In the genomic region with DNA sequence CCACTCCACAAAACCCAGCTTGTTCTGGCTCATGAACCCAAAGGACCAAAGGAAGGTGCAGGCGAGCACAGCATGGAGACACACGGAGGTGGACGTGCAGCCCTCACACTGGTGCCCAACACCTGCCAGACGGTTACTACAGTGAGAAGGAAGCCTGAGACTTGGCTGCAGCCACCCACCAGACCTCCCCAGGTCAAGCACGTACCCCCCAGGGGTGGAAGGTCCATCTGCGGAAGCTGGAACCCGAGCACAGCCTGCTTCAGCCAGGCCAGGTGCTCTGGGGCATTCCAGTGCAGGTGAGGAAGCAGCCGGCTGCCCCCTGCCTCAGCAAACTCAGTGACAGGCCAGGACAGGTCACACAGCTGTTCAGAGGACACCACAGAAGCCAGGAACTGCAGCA, we compare ENCODE assay signal across 21 cellular contexts. TPM values are rescaled to one million over a fixed set of nuclear protein-coding genes. Genes with fewer than 3 reads are reported as not detected.
DNase-seq lines count a peak whose midpoint lies in the region; ATAC-seq, FAIRE-seq and TF ChIP-seq lines count a peak whose summit lies in the region.
"Had no signal": no experiment of that assay in that cellular context is flagged by ENCODE, and none has a peak within 500 bp of the region (broad histone marks: within the 10 kb centered on the region; RNA-seq: fewer than 3 reads in every experiment).

No MANE protein-coding gene starts in this region.

- POLR2A ChIA-PET in K562 (lab: Yijun Ruan, JAX), result interaction anchor here (0.6 to 2.7 kb wide), 5 partner anchors 10 to 310 kb away, joined by 3 to 13 read pairs (median 4); no protein-coding TSS in a partner anchor

- H3K36me3 Mint-ChIP-seq in T-helper 2 cell treated with Interferon-gamma antibody and Interleukin-4, amounts not matched to agents 5 μg/mL and 100 μg/mL, for 36 hours (ENCODE audit: low read depth), result peaks cover 62% of the 10 kb centered on the region
- H3K36me3 Mint-ChIP-seq in T-helper 17 cell (ENCODE audit: low read depth), result peaks cover 12% of the 10 kb centered on the region

- intact Hi-C loops in K562 (cut with micrococcal nuclease), result no loop called here

- H3K9me1 ChIP-seq in K562 (ENCODE audit: control insufficient read depth, insufficient read depth, low read length), result no peaks in the 10 kb centered on the region

- no peak for TF ChIP-seq RAD21 in K562 (CRISPR knock-in tag; conservative IDR thresholded peaks at IDR 0.05 in 1 of 2, IDR thresholded peaks at IDR 0.05 in 1 of 2)

- H3K4me3 ChIP-seq in SK-N-MC, result no peak overlapping the region
- H3K4me3 ChIP-seq in K562, result no peak overlapping the region
- H3K4me3 ChIP-seq: PC-9, SJSA1 had no signal

- no peak overlapping the region for H3K27ac Mint-ChIP-seq in T-helper 2 cell treated with Interferon-gamma antibody and Interleukin-4, amounts not matched to agents 5 μg/mL and 100 μg/mL, for 36 hours
- H3K27ac Mint-ChIP-seq in T-helper 17 cell, result no peak overlapping the region
- H3K27ac Mint-ChIP-seq: IgD-negative memory B cell had no signal

- H3K9ac ChIP-seq in SK-N-MC (ENCODE audit: insufficient read length), result no peak overlapping the region
- H3K9ac ChIP-seq in K562 (ENCODE audit: insufficient read depth in 1 of 2, low read depth in 2 of 2, low read length in 2 of 2), result peak overlapping the region in 1 of 2 experiments; percentile 39; a peak in 1 of 4 replicates

- no peaks in the 10 kb centered on the region for H3K27me3 ChIP-seq in K562 (ENCODE audit: control insufficient read depth in 2 of 2, insufficient read depth in 2 of 2, low read length in 2 of 2)
- H3K27me3 ChIP-seq: SJSA1 had no signal

- H3K9me3 ChIP-seq in SK-N-MC (ENCODE audit: low read depth, low read length), result no peaks in the 10 kb centered on the region
- H3K9me3 ChIP-seq in K562 (replicated peaks; ENCODE audit: control insufficient read depth, insufficient read depth, low read depth, low read length), result no peaks in the 10 kb centered on the region
- no peaks in the 10 kb centered on the region for H3K9me3 ChIP-seq in T-helper 17 cell (ENCODE audit: control insufficient read depth, low read length, poor library complexity, severe bottlenecking)
- H3K9me3 ChIP-seq: SJSA1 had no signal

- FAIRE-seq in K562 (lab: Jason Lieb, UNC), result no peak
- FAIRE-seq: H54 had no signal

- H3K4me1 Mint-ChIP-seq in T-helper 2 cell treated with Interferon-gamma antibody and Interleukin-4, amounts not matched to agents 5 μg/mL and 100 μg/mL, for 36 hours (ENCODE audit: low read depth), result peaks cover 6% of the 10 kb centered on the region
- peaks cover 18% of the 10 kb centered on the region for H3K4me1 Mint-ChIP-seq in T-helper 17 cell

- H4K20me1 ChIP-seq in K562 (replicated peaks; ENCODE audit: control insufficient read depth, insufficient read depth, low read length), result 0 out of 2 replicates have a peak, but pooled peaks cover 11% of the 10 kb centered on the region

- WGBS in K562 (ENCODE audit: insufficient coverage, low coverage, missing lambda C conversion rate), result 92% methylated on average over 8 of the region's 8 CpGs

- BruUV-seq in K562 (replicated peaks; lab: Mats Ljungman, UMichigan), result no TSS peak

- no peak for TF ChIP-seq CTCF in K562 (IDR thresholded peaks at IDR 0.05 in 2 of 3, conservative IDR thresholded peaks at IDR 0.05 in 1 of 3; ENCODE audit: insufficient read depth in 2 of 3, low read depth in 1 of 3, low read length in 3 of 3)

- in situ Hi-C loops in K562 (cut with MboI), result no loop called here

- peaks cover 93% of the 10 kb centered on the region for H3K36me3 ChIP-seq in SK-N-MC (ENCODE audit: insufficient read depth, low read length)
- peaks cover 96% of the 10 kb centered on the region for H3K36me3 ChIP-seq in K562 (ENCODE audit: control insufficient read depth, insufficient read depth, low read length)

- TF ChIP-seq POLR2A in K562 (conservative IDR thresholded peaks at IDR 0.05), result no peak

- ATAC-seq in K562 (no peak), T-helper 17 cell (no peak), HG03457 (IDR thresholded peaks at IDR 0.05; ENCODE audit: unreplicated experiment) (no peak)

- no peaks in the 10 kb centered on the region; the same call in 1 of the 3 replicates for H3K79me2 ChIP-seq in K562 (ENCODE audit: control insufficient read depth, insufficient read depth, low read length)

- no peak overlapping the region for H2AFZ ChIP-seq in K562 (ENCODE audit: low read depth, low read length)
- H2AFZ ChIP-seq: PC-9 had no signal

- no peaks in the 10 kb centered on the region for H3K27me3 Mint-ChIP-seq in T-helper 2 cell treated with Interferon-gamma antibody and Interleukin-4, amounts not matched to agents 5 μg/mL and 100 μg/mL, for 36 hours (ENCODE audit: low read depth)
- no peaks in the 10 kb centered on the region for H3K27me3 Mint-ChIP-seq in T-helper 17 cell
- H3K27me3 Mint-ChIP-seq: CD4-positive, alpha-beta memory T cell; IgD-negative memory B cell had no signal

- TF ChIP-seq EP300 in K562 (IDR thresholded peaks at IDR 0.05; ENCODE audit: low read length), result no peak

- H3K9me3 Mint-ChIP-seq in T-helper 2 cell treated with Interferon-gamma antibody and Interleukin-4, amounts not matched to agents 5 μg/mL and 100 μg/mL, for 36 hours, result no peaks in the 10 kb centered on the region
- H3K9me3 Mint-ChIP-seq: IgD-negative memory B cell had no signal

- CTCF ChIA-PET in K562 (lab: Yijun Ruan, JAX; ENCODE audit: low intra/inter-chr PET ratio), result no interaction called here

- no peak overlapping the region for H3K4me3 Mint-ChIP-seq in T-helper 2 cell treated with Interferon-gamma antibody and Interleukin-4, amounts not matched to agents 5 μg/mL and 100 μg/mL, for 36 hours
- H3K4me3 Mint-ChIP-seq in T-helper 17 cell, result no peak overlapping the region
- H3K4me3 Mint-ChIP-seq: CD4-positive, alpha-beta memory T cell; IgD-negative memory B cell had no signal

- H3K4me1 ChIP-seq in K562 (replicated peaks in 1 of 2; ENCODE audit: control insufficient read depth in 2 of 2, insufficient read depth in 2 of 2, low read length in 2 of 2), result peaks cover 7 to 9% of the 10 kb centered on the region in 2 experiments; a peak in 4 of 5 replicates
- H3K4me1 ChIP-seq: SJSA1 had no signal

- DNase-seq in SK-N-MC (ENCODE audit: low read depth, low spot score) (no peak), K562 (ENCODE audit: extremely low read depth in 1 of 4, low spot score in 3 of 4) (no peak), mesenteric fat pad (ENCODE audit: low spot score) (peak; percentile 65), T-helper 17 cell (no peak)
- no peak for DNase-seq in T-helper 2 cell treated with Interferon-gamma antibody and Interleukin-4, amounts not matched to agents 5 μg/mL and 100 μg/mL, for 36 hours (ENCODE audit: low spot score)
- DNase-seq: C1 segment of cervical spinal cord; CD4-positive, alpha-beta memory T cell; COR-L47; DMS53; NCI-H1048; NCI-H1417; NCI-H1694; NCI-H2029 treated with DMSO at 0.1 percent for 48 hours; NCI-H526 treated with DMSO at 0.1 percent for 48 hours; PC-9; Right ventricle myocardium superior had no signal

- H3K4me2 ChIP-seq in K562 (ENCODE audit: insufficient read depth, low read length), result no peak overlapping the region
- H3K4me2 ChIP-seq: PC-9 had no signal

- H3K27ac ChIP-seq in SK-N-MC (0 out of 2 replicates have a peak overlapping the region, but pooled peaks have one; percentile 36), K562 (ENCODE audit: extremely low read depth, low read depth, low read length) (no peak overlapping the region), temporal lobe (ENCODE audit: low read depth, low read length) (peak overlapping the region; percentile 77)
- H3K27ac ChIP-seq: PC-9, SJSA1 had no signal

RNA-seq across cellular contexts. Expression of a gene that starts 16.0 kb away (rescaled TPM):
- total RNA-seq in K562 (2011; cell fraction: chromatin; rRNA removed; ENCODE audit: low replicate concordance), result 322 and 719 TPM in 2 replicates
- 292 and 343 TPM in 2 replicates for total RNA-seq in K562 (2011; cell fraction: nucleolus; rRNA removed)
- total RNA-seq in K562 (2011; cell fraction: nucleoplasm; rRNA removed), result 326 and 359 TPM in 2 replicates
- 56.4 and 67.6 TPM in 2 replicates for total RNA-seq in K562 (2014; rRNA removed)
- 10.6 and 15.1 TPM in 2 replicates for total RNA-seq in K562 (2014; rRNA removed; fragmentation: Illumina TruSeq; extraction: Trizol)
- 29.6 and 29.8 TPM in 2 replicates for total RNA-seq in K562 (2015; rRNA removed; fragmentation: Illumina TruSeq; extraction: Trizol)
- 87.9 and 89.5 TPM in 2 replicates for total RNA-seq in K562 (2021)
- polyA plus RNA-seq in K562 (2011; rRNA removed), result 81.3 and 221 TPM in 2 replicates
- 98.8 and 159 TPM in 2 replicates for polyA plus RNA-seq in K562 (2011; cell fraction: cytosol; rRNA removed)
- polyA plus RNA-seq in K562 (2011; cell fraction: nucleus; rRNA removed), result 739 and 1,169 TPM in 2 replicates
- 51.7 and 64.9 TPM in 2 replicates for polyA plus RNA-seq in K562 (2012)
- 37.4 and 43.3 TPM in 2 replicates for polyA plus RNA-seq in K562 (2014; fragmentation: Illumina TruSeq; extraction: Trizol)
- 1 to 10 TPM; 2.2 to 2.7 TPM for polyA plus RNA-seq in K562 (2014; fragmentation: Nextera tagmentation; extraction: Ambion mirVana)
- polyA plus RNA-seq in K562 (2014; rRNA removed), result 58.2 and 80.7 TPM in 2 replicates
- polyA minus RNA-seq in K562 (2011; rRNA and poly(A)+ RNA removed), result 117 and 159 TPM in 2 replicates
- 32.4 and 62.6 TPM in 2 replicates for polyA minus RNA-seq in K562 (2011; cell fraction: cytosol; rRNA and poly(A)+ RNA removed)
- polyA minus RNA-seq in K562 (2011; cell fraction: nucleus; rRNA and poly(A)+ RNA removed), result 91.6 and 197 TPM in 2 replicates
- total RNA-seq in mesenteric fat pad, result 81.3 TPM
- total RNA-seq in temporal lobe, result 41.1 TPM
- total RNA-seq in T-helper 17 cell, result 10 to 100 TPM; 31.1 to 36.8 TPM

RNA-seq across cellular contexts. Expression of a gene that starts 40.8 kb away (rescaled TPM):
- total RNA-seq in K562 (2011; cell fraction: chromatin; rRNA removed; ENCODE audit: low replicate concordance), result 521 and 755 TPM in 2 replicates
- total RNA-seq in K562 (2011; cell fraction: nucleolus; rRNA removed), result 321 and 328 TPM in 2 replicates
- 365 and 369 TPM in 2 replicates for total RNA-seq in K562 (2011; cell fraction: nucleoplasm; rRNA removed)
- total RNA-seq in K562 (2014; rRNA removed) (98.9 and 106 TPM in 2 replicates), K562 (2014; rRNA removed; fragmentation: Illumina TruSeq; extraction: Trizol) (69.2 and 73.1 TPM in 2 replicates), K562 (2015; rRNA removed; fragmentation: Illumina TruSeq; extraction: Trizol) (65.1 and 80.9 TPM in 2 replicates), K562 (2021) (154 and 179 TPM in 2 replicates), mesenteric fat pad (89.8 TPM), temporal lobe (61.0 TPM), T-helper 17 cell (100 to 1,000 TPM; 114 to 120 TPM)
- polyA plus RNA-seq in K562 (2011; rRNA removed) (60.4 and 69.6 TPM in 2 replicates), K562 (2014; fragmentation: Illumina TruSeq; extraction: Trizol) (65.9 and 75.9 TPM in 2 replicates), K562 (2014; fragmentation: Nextera tagmentation; extraction: Ambion mirVana) (1 to 10 TPM; 6.5 to 9.1 TPM), K562 (2014; rRNA removed) (75.4 and 82.8 TPM in 2 replicates)
- polyA plus RNA-seq in K562 (2011; cell fraction: cytosol; rRNA removed), result 46.8 and 52.9 TPM in 2 replicates
- 172 and 195 TPM in 2 replicates for polyA plus RNA-seq in K562 (2011; cell fraction: nucleus; rRNA removed)
- 67.7 and 73.1 TPM in 2 replicates for polyA plus RNA-seq in K562 (2012)
- 102 and 106 TPM in 2 replicates for polyA minus RNA-seq in K562 (2011; rRNA and poly(A)+ RNA removed)
- polyA minus RNA-seq in K562 (2011; cell fraction: cytosol; rRNA and poly(A)+ RNA removed), result 116 and 119 TPM in 2 replicates
- 122 and 182 TPM in 2 replicates for polyA minus RNA-seq in K562 (2011; cell fraction: nucleus; rRNA and poly(A)+ RNA removed)

RNA-seq across cellular contexts. Expression of a gene that starts 41.5 kb away (rescaled TPM):
- 18.6 and 19.3 TPM in 2 replicates for total RNA-seq in K562 (2011; cell fraction: chromatin; rRNA removed; ENCODE audit: low replicate concordance)
- total RNA-seq in K562 (2011; cell fraction: nucleolus; rRNA removed), result 15.7 and 16.2 TPM in 2 replicates
- total RNA-seq in K562 (2011; cell fraction: nucleoplasm; rRNA removed), result 18.8 and 20.2 TPM in 2 replicates
- 10.7 and 12.4 TPM in 2 replicates for total RNA-seq in K562 (2014; rRNA removed)
- total RNA-seq in K562 (2014; rRNA removed; fragmentation: Illumina TruSeq; extraction: Trizol), result 12.4 and 14.0 TPM in 2 replicates
- 14.3 and 15.6 TPM in 2 replicates for total RNA-seq in K562 (2015; rRNA removed; fragmentation: Illumina TruSeq; extraction: Trizol)
- 10.5 and 10.7 TPM in 2 replicates for total RNA-seq in K562 (2021)
- polyA plus RNA-seq in K562 (2011; rRNA removed), result 9.9 and 15.9 TPM in 2 replicates
- polyA plus RNA-seq in K562 (2011; cell fraction: cytosol; rRNA removed), result 8.1 and 10.3 TPM in 2 replicates
- polyA plus RNA-seq in K562 (2011; cell fraction: nucleus; rRNA removed), result 6.9 and 7.3 TPM in 2 replicates
- polyA plus RNA-seq in K562 (2012), result 13.9 and 16.0 TPM in 2 replicates
- polyA plus RNA-seq in K562 (2014; fragmentation: Illumina TruSeq; extraction: Trizol), result 14.1 and 14.7 TPM in 2 replicates
- 1 to 10 TPM; 6.4 to 9.4 TPM for polyA plus RNA-seq in K562 (2014; fragmentation: Nextera tagmentation; extraction: Ambion mirVana)
- polyA plus RNA-seq in K562 (2014; rRNA removed), result 28.0 and 39.6 TPM in 2 replicates
- polyA minus RNA-seq in K562 (2011; rRNA and poly(A)+ RNA removed), result 7.3 and 8.3 TPM in 2 replicates
- 2.5 and 5.2 TPM in 2 replicates for polyA minus RNA-seq in K562 (2011; cell fraction: cytosol; rRNA and poly(A)+ RNA removed)
- 4.6 and 6.9 TPM in 2 replicates for polyA minus RNA-seq in K562 (2011; cell fraction: nucleus; rRNA and poly(A)+ RNA removed)
- total RNA-seq in mesenteric fat pad, result 11.1 TPM
- total RNA-seq in temporal lobe, result 11.3 TPM
- total RNA-seq in T-helper 17 cell, result 10 to 100 TPM in 1 of 2 donors, 1 to 10 TPM in 1; 5.2 to 11.2 TPM
